15 cellular contexts compared by ENCODE assay signal in the genomic region with DNA sequence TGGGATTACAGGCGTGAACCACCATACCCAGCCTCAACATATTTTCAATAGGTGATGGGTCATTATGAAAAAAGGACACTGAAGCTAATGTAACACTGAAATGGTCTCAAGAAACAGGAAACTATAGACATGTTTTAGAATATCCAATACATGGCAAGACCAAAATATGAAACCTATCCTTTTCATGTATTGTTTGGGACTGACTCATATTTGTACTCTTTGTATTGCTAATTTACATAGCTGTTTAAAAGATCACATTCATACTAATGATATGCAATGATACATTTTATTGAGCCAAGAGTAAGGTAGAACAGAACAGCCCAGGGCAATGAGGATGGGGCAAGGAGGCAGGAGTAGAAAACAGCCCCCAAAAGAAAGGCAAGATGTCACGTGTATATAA. TPM values are rescaled to one million over a fixed set of nuclear protein-coding genes. Genes with fewer than 3 reads are reported as not detected.
A peak's percentile ranks its signal among the peaks of the same experiment; 100 is the strongest.
DNase-seq lines count a peak whose midpoint lies in the region; ATAC-seq and TF ChIP-seq lines count a peak whose summit lies in the region.
"Had no signal": no experiment of that assay in that cellular context is flagged by ENCODE, and none has a peak within 500 bp of the region (broad histone marks: within the 10 kb centered on the region; RNA-seq: fewer than 3 reads in every experiment).

No MANE protein-coding gene starts in this region.

- peaks cover 32% of the 10 kb centered on the region for H3K9me3 Mint-ChIP-seq in activated CD4-positive, alpha-beta memory T cell treated with anti-CD3 and anti-CD28 coated beads, Interleukin-2, amount 10 ng/mL, durations not matched to agents 7 days and 5 days
- H3K9me3 Mint-ChIP-seq in mesothelial cell of epicardium = peaks cover 5% of the 10 kb centered on the region

- DNase-seq in DND-41 (no peak), mesothelial cell of epicardium (ENCODE audit: low spot score in 2 of 2, unreplicated experiment in 2 of 2) (no peak), NCI-H2171 treated with DMSO at 0.1 percent for 48 hours (lab: John Stamatoyannopoulos, UW) (no peak), upper lobe of right lung (no peak), BE2C (no peak), hypothalamus (lab: John Stamatoyannopoulos, UW) (no peak)
- DNase-seq in activated CD4-positive, alpha-beta memory T cell treated with anti-CD3 and anti-CD28 coated beads, Interleukin-2, amount 10 ng/mL, durations not matched to agents 7 days and 5 days = no peak
- DNase-seq: cortex of kidney, DMS79 treated with DMSO at 0.1 percent for 48 hours, NCI-H1105 treated with DMSO at 0.1 percent for 48 hours, NCI-H345 had no signal

- H3K4me3 Mint-ChIP-seq in activated CD4-positive, alpha-beta memory T cell treated with anti-CD3 and anti-CD28 coated beads, Interleukin-2, amount 10 ng/mL, durations not matched to agents 7 days and 5 days = no peak overlapping the region
- no peak overlapping the region for H3K4me3 Mint-ChIP-seq in mesothelial cell of epicardium

- ATAC-seq in DND-41 (ENCODE audit: insufficient read depth, low read depth) (no peak), GM18907 (IDR thresholded peaks at IDR 0.05; ENCODE audit: unreplicated experiment) (peak; percentile 76), upper lobe of right lung (no peak)

- H3K4me1 Mint-ChIP-seq in activated CD4-positive, alpha-beta memory T cell treated with anti-CD3 and anti-CD28 coated beads, Interleukin-2, amount 10 ng/mL, durations not matched to agents 7 days and 5 days = peaks cover 44% of the 10 kb centered on the region
- peaks cover 14% of the 10 kb centered on the region for H3K4me1 Mint-ChIP-seq in mesothelial cell of epicardium

- CTCF ChIA-PET in activated CD4-positive, alpha-beta memory T cell treated with anti-CD3 and anti-CD28 coated beads, Interleukin-2, amount 10 ng/mL, durations not matched to agents 7 days and 5 days (lab: Charles Lee) = interaction anchor here (1.5 to 1.6 kb wide), 2 partner anchors 32 to 69 kb away, joined by 5 to 6 read pairs; partner anchors contain the start of gene RESF1

- H3K9me3 ChIP-seq in DND-41 (ENCODE audit: insufficient read depth, low read length, severe bottlenecking) (no peaks in the 10 kb centered on the region), upper lobe of right lung (no peaks in the 10 kb centered on the region), BE2C (no peaks in the 10 kb centered on the region)
- H3K9me3 ChIP-seq: BLaER1, esophagus muscularis mucosa had no signal

- H4K20me1 ChIP-seq in DND-41 (ENCODE audit: insufficient read depth, low read length) = peaks cover 3% of the 10 kb centered on the region; the same call in 1 of the 2 replicates
- H4K20me1 ChIP-seq: BLaER1 had no signal

- 0 out of 2 replicates have a peak, but pooled peaks cover 4% of the 10 kb centered on the region for H3K4me1 ChIP-seq in DND-41 (ENCODE audit: insufficient read depth, low read length)
- no peaks in the 10 kb centered on the region for H3K4me1 ChIP-seq in upper lobe of right lung
- H3K4me1 ChIP-seq in BE2C = no peaks in the 10 kb centered on the region
- H3K4me1 ChIP-seq: ascending aorta, BLaER1, esophagus muscularis mucosa had no signal

- peak overlapping the region; percentile 83 for H3K27ac Mint-ChIP-seq in activated CD4-positive, alpha-beta memory T cell treated with anti-CD3 and anti-CD28 coated beads, Interleukin-2, amount 10 ng/mL, durations not matched to agents 7 days and 5 days
- peak overlapping the region; percentile 65 for H3K27ac Mint-ChIP-seq in mesothelial cell of epicardium

- peaks cover 85% of the 10 kb centered on the region for H3K36me3 Mint-ChIP-seq in activated CD4-positive, alpha-beta memory T cell treated with anti-CD3 and anti-CD28 coated beads, Interleukin-2, amount 10 ng/mL, durations not matched to agents 7 days and 5 days (ENCODE audit: low read depth)
- H3K36me3 Mint-ChIP-seq in mesothelial cell of epicardium = peaks cover 29% of the 10 kb centered on the region

- H3K9ac ChIP-seq in DND-41 (ENCODE audit: low read depth, low read length) = no peak overlapping the region
- H3K9ac ChIP-seq: BLaER1 had no signal

- H3K27ac ChIP-seq in DND-41 (ENCODE audit: low read length) = 0 out of 2 replicates have a peak overlapping the region, but pooled peaks have one; percentile 45
- H3K27ac ChIP-seq in upper lobe of right lung = no peak overlapping the region
- H3K27ac ChIP-seq: ascending aorta, BLaER1, esophagus muscularis mucosa had no signal

- peaks cover 42% of the 10 kb centered on the region for H3K79me2 ChIP-seq in DND-41 (ENCODE audit: insufficient read depth, low read length)

- H3K27me3 Mint-ChIP-seq in activated CD4-positive, alpha-beta memory T cell treated with anti-CD3 and anti-CD28 coated beads, Interleukin-2, amount 10 ng/mL, durations not matched to agents 7 days and 5 days = no peaks in the 10 kb centered on the region
- no peaks in the 10 kb centered on the region for H3K27me3 Mint-ChIP-seq in mesothelial cell of epicardium (ENCODE audit: low read depth)

- no peak overlapping the region for H3K4me2 ChIP-seq in DND-41 (ENCODE audit: insufficient read depth, low read length)
- H3K4me2 ChIP-seq: BLaER1 had no signal

- H2AFZ ChIP-seq in DND-41 (ENCODE audit: low read depth, low read length) = no peak overlapping the region

- H3K4me3 ChIP-seq in DND-41 (ENCODE audit: low read depth in 1 of 2, low read length in 2 of 2) = no peak overlapping the region
- H3K4me3 ChIP-seq in upper lobe of right lung = no peak overlapping the region
- H3K4me3 ChIP-seq in BE2C (ENCODE audit: low read depth, low read length) = no peak overlapping the region
- H3K4me3 ChIP-seq: ascending aorta, BLaER1, esophagus muscularis mucosa had no signal

- H3K27me3 ChIP-seq in DND-41 (ENCODE audit: insufficient read depth, low read length, poor library complexity) (no peaks in the 10 kb centered on the region), upper lobe of right lung (no peaks in the 10 kb centered on the region), BE2C (no peaks in the 10 kb centered on the region)
- H3K27me3 ChIP-seq: ascending aorta, BLaER1, esophagus muscularis mucosa had no signal

- POLR2A ChIA-PET in activated CD4-positive, alpha-beta memory T cell treated with anti-CD3 and anti-CD28 coated beads, Interleukin-2, amount 10 ng/mL, durations not matched to agents 7 days and 5 days (lab: Charles Lee) = interaction anchor here (0.7 to 1.7 kb wide), 9 partner anchors 11 to 333 kb away, joined by 3 to 10 read pairs (median 4); partner anchors contain the start of gene RESF1

- intact Hi-C loops in upper lobe of right lung (cut with DNase I) = no loop called here

- H3K36me3 ChIP-seq in DND-41 (ENCODE audit: insufficient read depth, low read length) = peaks cover 94% of the 10 kb centered on the region
- peaks cover 56% of the 10 kb centered on the region for H3K36me3 ChIP-seq in upper lobe of right lung
- H3K36me3 ChIP-seq in BE2C = no peaks in the 10 kb centered on the region; the same call in 1 of the 2 replicates

- TF ChIP-seq CTCF in DND-41 (IDR thresholded peaks at IDR 0.05; ENCODE audit: borderline replicate concordance, extremely low read depth, low read length, poor library complexity, severe bottlenecking) = no peak
- no peak for TF ChIP-seq CTCF in mesothelial cell of epicardium (IDR thresholded peaks at IDR 0.05; ENCODE audit: unreplicated experiment)
- TF ChIP-seq CTCF in upper lobe of right lung (IDR thresholded peaks at IDR 0.05) = no peak
- TF ChIP-seq CTCF in BE2C (IDR thresholded peaks at IDR 0.05; ENCODE audit: low read depth, low read length) = no peak

RNA-seq across cellular contexts. Expression of gene RESF1, which starts 32.6 kb away (rescaled TPM):
- 100 to 1,000 TPM; 152 to 154 TPM for total RNA-seq in activated CD4-positive, alpha-beta memory T cell treated with anti-CD3 and anti-CD28 coated beads, Interleukin-2, amount 10 ng/mL, durations not matched to agents 7 days and 5 days
- total RNA-seq in mesothelial cell of epicardium (61.9 to 68.4 TPM (median 65.3 TPM) in 3 replicates), upper lobe of right lung (72.3 TPM)
- polyA plus RNA-seq in BE2C (2012; ENCODE audit: insufficient read depth, insufficient read length, low read depth) = 8.2 TPM
